Comparison of ENCODE assay signal across 26 cellular contexts in genomic region chr3:117246771-117247555, GRCh38.
"Had no signal": no experiment of that assay in that cellular context is flagged by ENCODE, and none has a peak within 500 bp of the region (broad histone marks: within the 10 kb centered on the region; RNA-seq: fewer than 3 reads in every experiment).

No MANE protein-coding gene starts in this region.

- H3K36me3 Mint-ChIP-seq: activated naive CD4-positive, alpha-beta T cell treated with anti-CD3 and anti-CD28 coated beads, Interleukin-2, amount 50 U/mL, for 24 hours had no signal

- H3K4me3 ChIP-seq: breast epithelium, K562, Peyer's patch, SJCRH30 had no signal

- H3K27ac ChIP-seq: breast epithelium, Peyer's patch, RWPE1, SJCRH30 had no signal

- H3K27me3 Mint-ChIP-seq: activated CD8-positive, alpha-beta T cell treated with anti-CD3 and anti-CD28 coated beads for 36 hours; activated naive CD4-positive, alpha-beta T cell treated with anti-CD3 and anti-CD28 coated beads, Interleukin-2, amount 50 U/mL, for 24 hours had no signal

- H3K27ac Mint-ChIP-seq: activated CD8-positive, alpha-beta T cell treated with anti-CD3 and anti-CD28 coated beads for 36 hours; activated naive CD4-positive, alpha-beta T cell treated with anti-CD3 and anti-CD28 coated beads, Interleukin-2, amount 50 U/mL, for 24 hours; activated T-helper 1 cell treated with anti-CD3 and anti-CD28 coated beads, Interleukin-12 subunit alpha, Interleukin-12 subunit beta, Interleukin-2, Interleukin-4 antibody, amounts not matched to agents 30 ng/mL and 10 ng/mL and 1 ng/mL, durations not matched to agents 14 hours and 24 hours and 36 hours; T-helper 1 cell treated with Interleukin-12 subunit alpha and Interleukin-12 subunit beta and Interleukin-4 antibody, amounts not matched to agents 30 μg/mL and 1 μg/mL, for 36 hours had no signal

- H3K36me3 ChIP-seq: breast epithelium, Peyer's patch, SJCRH30 had no signal

- H3K9me3 ChIP-seq: breast epithelium, Peyer's patch, SJCRH30 had no signal

- H3K4me1 ChIP-seq: breast epithelium, Peyer's patch, SJCRH30 had no signal

- H3K9me3 Mint-ChIP-seq: activated T-helper 1 cell treated with anti-CD3 and anti-CD28 coated beads, Interleukin-12 subunit alpha, Interleukin-12 subunit beta, Interleukin-2, Interleukin-4 antibody, amounts not matched to agents 30 ng/mL and 10 ng/mL and 1 ng/mL, durations not matched to agents 14 hours and 24 hours and 36 hours had no signal

- ATAC-seq: activated CD4-positive, CD25-positive, alpha-beta regulatory T cell treated with anti-CD3 and anti-CD28 coated beads, Interleukin-2, amount 50 U/mL, for 24 hours; activated CD8-positive, alpha-beta T cell treated with anti-CD3 and anti-CD28 coated beads for 36 hours; K562; SK-N-SH treated with all-trans-retinoic acid at 6 μM for 48 hours had no signal

- DNase-seq: activated CD4-positive, alpha-beta T cell treated with anti-CD3 and anti-CD28 coated beads for 4 hours; activated CD8-positive, alpha-beta memory T cell treated with anti-CD3 and anti-CD28 coated beads, Interleukin-2, amount 50 U/mL, for 4 hours; activated CD8-positive, alpha-beta T cell treated with anti-CD3 and anti-CD28 coated beads for 36 hours; activated effector memory CD4-positive, alpha-beta T cell treated with Interleukin-2 at 50 U/mL for 16 hours; activated naive CD4-positive, alpha-beta T cell; aorta; central memory CD4-positive, alpha-beta T cell; Karpas-422; NCI-H1048; NCI-H1930; NCI-H2107; NCI-H2171 treated with DMSO at 0.1 percent for 48 hours; NCI-H226; NCI-H69; NK-92 treated with Interleukin-12 subunit alpha and Interleukin-12 subunit beta, amount 100 ng/mL, for 24 hours; Peyer's patch; Right ventricle myocardium superior; SJCRH30 had no signal

- H3K4me3 Mint-ChIP-seq: activated CD8-positive, alpha-beta T cell treated with anti-CD3 and anti-CD28 coated beads for 36 hours; activated naive CD4-positive, alpha-beta T cell treated with anti-CD3 and anti-CD28 coated beads, Interleukin-2, amount 50 U/mL, for 24 hours; activated T-helper 1 cell treated with anti-CD3 and anti-CD28 coated beads, Interleukin-12 subunit alpha, Interleukin-12 subunit beta, Interleukin-2, Interleukin-4 antibody, amounts not matched to agents 30 ng/mL and 10 ng/mL and 1 ng/mL, durations not matched to agents 14 hours and 24 hours and 36 hours; T-helper 1 cell treated with Interleukin-12 subunit alpha and Interleukin-12 subunit beta and Interleukin-4 antibody, amounts not matched to agents 30 μg/mL and 1 μg/mL, for 36 hours had no signal

- H3K4me1 Mint-ChIP-seq: activated naive CD4-positive, alpha-beta T cell treated with anti-CD3 and anti-CD28 coated beads, Interleukin-2, amount 50 U/mL, for 24 hours had no signal

- H3K27me3 ChIP-seq: breast epithelium, Peyer's patch, SJCRH30 had no signal
